ENCODE assay signal across 27 cellular contexts in genomic region chr6:52584203-52584602, GRCh38.
"Had no signal": no experiment of that assay in that cellular context is flagged by ENCODE, and none has a peak within 500 bp of the region (broad histone marks: within the 10 kb centered on the region; RNA-seq: fewer than 3 reads in every experiment).

No MANE protein-coding gene starts in this region.

- H3K9me3 ChIP-seq: esophagus squamous epithelium, gastrocnemius medialis, heart right ventricle, left lung, lower lobe of right lung, mucosa of descending colon had no signal

- H3K36me3 ChIP-seq: esophagus squamous epithelium, lower lobe of right lung had no signal

- H3K27me3 ChIP-seq: dorsolateral prefrontal cortex, esophagus squamous epithelium, gastrocnemius medialis, heart right ventricle, left lung had no signal

- DNase-seq: dermis blood vessel endothelial cell; dorsolateral prefrontal cortex; effector CD4-positive, alpha-beta T cell; effector memory CD4-positive, alpha-beta T cell; erythroblast; esophagus squamous epithelium; foreskin fibroblast; foreskin melanocyte; gastrocnemius medialis; glutamatergic neuron; head of caudate nucleus; heart right ventricle; hippocampal formation; left cardiac atrium; left lung; left ventricle myocardium superior; lower lobe of right lung; mesenchymal stem cell; mucosa of descending colon; naive B cell had no signal

- H3K27ac ChIP-seq: coronary artery, dorsolateral prefrontal cortex, epithelial cell of prostate, esophagus squamous epithelium, gastrocnemius medialis, heart right ventricle, left lung, lower lobe of right lung had no signal

- ATAC-seq: esophagus mucosa, gastrocnemius medialis, heart right ventricle, left cardiac atrium, left lung, left ventricle myocardium superior, lower lobe of right lung, mucosa of descending colon had no signal

- H3K4me3 ChIP-seq: coronary artery, dorsolateral prefrontal cortex, esophagus squamous epithelium, gastrocnemius medialis, heart right ventricle, left lung, lower lobe of right lung, mucosa of descending colon had no signal

- FAIRE-seq: colon, endometrium, islet of Langerhans, keratinocyte had no signal

- H3K4me1 ChIP-seq: gastrocnemius medialis had no signal
